Comparison of ENCODE assay signal across 1 cellular context in the genomic region with DNA sequence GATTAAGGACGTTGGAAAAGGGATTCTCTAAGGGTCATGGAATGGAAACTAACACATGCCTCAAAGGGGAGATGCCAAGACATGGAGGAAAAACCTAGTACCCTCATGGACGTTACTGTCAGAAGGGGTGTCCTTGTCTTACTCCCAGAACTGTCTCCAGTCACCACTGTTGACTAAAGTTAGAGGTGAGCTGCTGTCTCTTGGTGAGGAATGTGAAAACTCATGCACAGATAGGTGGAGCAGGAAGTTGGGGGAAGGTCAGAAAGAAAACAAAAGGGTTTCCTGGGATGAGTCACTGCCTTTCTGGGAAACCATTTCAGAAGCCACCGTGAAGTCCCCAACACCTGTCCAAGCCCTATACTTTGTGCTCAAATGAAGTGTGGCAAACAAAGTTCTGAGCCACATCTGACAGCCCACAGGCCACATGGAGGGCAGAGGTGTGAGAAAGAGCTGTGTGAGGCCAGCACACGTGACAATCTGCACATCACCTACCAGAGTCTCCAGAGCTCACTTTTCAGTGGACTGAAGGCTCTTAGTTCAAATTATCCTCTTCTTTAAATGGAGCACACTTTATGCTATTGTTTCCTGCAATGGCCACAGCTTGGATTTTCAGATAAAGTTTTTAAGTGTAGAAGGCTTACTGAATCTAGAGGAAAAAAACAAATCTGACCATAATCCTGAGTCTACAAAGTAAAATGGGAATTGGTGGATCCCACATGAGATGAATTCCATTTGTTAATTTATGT.
TF ChIP-seq lines count a peak whose summit lies in the region.

No MANE protein-coding gene starts in this region.

TF ChIP-seq in HepG2, 621 proteins besides CTCF, POLR2A, EP300 and RAD21 (continued from another document and continues in another):
- TF ChIP-seq, protein P1, sequence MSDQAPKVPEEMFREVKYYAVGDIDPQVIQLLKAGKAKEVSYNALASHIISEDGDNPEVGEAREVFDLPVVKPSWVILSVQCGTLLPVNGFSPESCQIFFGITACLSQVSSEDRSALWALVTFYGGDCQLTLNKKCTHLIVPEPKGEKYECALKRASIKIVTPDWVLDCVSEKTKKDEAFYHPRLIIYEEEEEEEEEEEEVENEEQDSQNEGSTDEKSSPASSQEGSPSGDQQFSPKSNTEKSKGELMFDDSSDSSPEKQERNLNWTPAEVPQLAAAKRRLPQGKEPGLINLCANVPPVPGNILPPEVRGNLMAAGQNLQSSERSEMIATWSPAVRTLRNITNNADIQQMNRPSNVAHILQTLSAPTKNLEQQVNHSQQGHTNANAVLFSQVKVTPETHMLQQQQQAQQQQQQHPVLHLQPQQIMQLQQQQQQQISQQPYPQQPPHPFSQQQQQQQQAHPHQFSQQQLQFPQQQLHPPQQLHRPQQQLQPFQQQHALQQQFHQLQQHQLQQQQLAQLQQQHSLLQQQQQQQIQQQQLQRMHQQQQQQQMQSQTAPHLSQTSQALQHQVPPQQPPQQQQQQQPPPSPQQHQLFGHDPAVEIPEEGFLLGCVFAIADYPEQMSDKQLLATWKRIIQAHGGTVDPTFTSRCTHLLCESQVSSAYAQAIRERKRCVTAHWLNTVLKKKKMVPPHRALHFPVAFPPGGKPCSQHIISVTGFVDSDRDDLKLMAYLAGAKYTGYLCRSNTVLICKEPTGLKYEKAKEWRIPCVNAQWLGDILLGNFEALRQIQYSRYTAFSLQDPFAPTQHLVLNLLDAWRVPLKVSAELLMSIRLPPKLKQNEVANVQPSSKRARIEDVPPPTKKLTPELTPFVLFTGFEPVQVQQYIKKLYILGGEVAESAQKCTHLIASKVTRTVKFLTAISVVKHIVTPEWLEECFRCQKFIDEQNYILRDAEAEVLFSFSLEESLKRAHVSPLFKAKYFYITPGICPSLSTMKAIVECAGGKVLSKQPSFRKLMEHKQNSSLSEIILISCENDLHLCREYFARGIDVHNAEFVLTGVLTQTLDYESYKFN (CRISPR knock-in tag; conservative IDR thresholded peaks at IDR 0.05), result peak; percentile 97
- peak; percentile 98; the same call in 1 of the 2 replicates for TF ChIP-seq ZNF563 (CRISPR knock-in tag; IDR thresholded peaks at IDR 0.05)
- TF ChIP-seq ZFY (CRISPR knock-in tag; IDR thresholded peaks at IDR 0.05), result peak; percentile 66; the same call in 1 of the 2 replicates
- peak; percentile 95 for TF ChIP-seq ARHGAP35 (CRISPR knock-in tag; IDR thresholded peaks at IDR 0.05; ENCODE audit: borderline replicate concordance)
- peak; percentile 99 for TF ChIP-seq ZNF616 (CRISPR knock-in tag; IDR thresholded peaks at IDR 0.05; ENCODE audit: low read depth)
- TF ChIP-seq, protein P2, sequence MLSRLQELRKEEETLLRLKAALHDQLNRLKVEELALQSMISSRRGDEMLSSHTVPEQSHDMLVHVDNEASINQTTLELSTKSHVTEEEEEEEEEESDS (CRISPR knock-in tag; IDR thresholded peaks at IDR 0.05; ENCODE audit: borderline replicate concordance), result peak; percentile 68; the same call in 1 of the 2 replicates
- TF ChIP-seq, protein P3, sequence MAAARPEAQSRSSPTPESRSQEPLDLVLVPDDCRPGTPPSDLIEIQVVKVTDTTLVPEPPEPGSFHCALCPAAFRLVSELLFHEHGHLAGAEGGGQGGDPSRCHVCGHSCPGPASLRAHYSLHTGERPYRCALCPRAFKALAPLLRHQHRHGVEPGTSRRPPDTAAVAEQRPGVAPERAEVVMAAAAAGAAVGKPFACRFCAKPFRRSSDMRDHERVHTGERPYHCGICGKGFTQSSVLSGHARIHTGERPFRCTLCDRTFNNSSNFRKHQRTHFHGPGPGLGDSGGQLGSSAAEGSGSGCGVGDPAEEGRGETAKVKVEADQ (CRISPR knock-in tag; IDR thresholded peaks at IDR 0.05; ENCODE audit: borderline replicate concordance), result peak; percentile 75; the same call in 1 of the 2 replicates
- TF ChIP-seq, protein P4, sequence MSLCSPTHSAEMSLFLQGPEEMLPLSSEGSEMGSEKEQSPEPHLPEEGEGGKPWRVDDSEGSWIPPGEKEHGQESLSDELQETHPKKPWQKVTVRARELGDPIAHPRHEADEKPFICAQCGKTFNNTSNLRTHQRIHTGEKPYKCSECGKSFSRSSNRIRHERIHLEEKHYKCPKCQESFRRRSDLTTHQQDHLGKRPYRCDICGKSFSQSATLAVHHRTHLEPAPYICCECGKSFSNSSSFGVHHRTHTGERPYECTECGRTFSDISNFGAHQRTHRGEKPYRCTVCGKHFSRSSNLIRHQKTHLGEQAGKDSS (CRISPR knock-in tag; IDR thresholded peaks at IDR 0.05; ENCODE audit: borderline replicate concordance, low read depth), result peak; percentile 100
- no peak for TF ChIP-seq TOE1 (CRISPR knock-in tag; IDR thresholded peaks at IDR 0.05)
- peak; percentile 53; the same call in 1 of the 2 replicates for TF ChIP-seq TAF1 (CRISPR knock-in tag; IDR thresholded peaks at IDR 0.05)
- no peak for TF ChIP-seq PHB2 (IDR thresholded peaks at IDR 0.05; ENCODE audit: partially characterized antibody)
- no peak for TF ChIP-seq ZNF431 (CRISPR knock-in tag; IDR thresholded peaks at IDR 0.05; ENCODE audit: borderline replicate concordance, low read depth)
- peak; percentile 94 for TF ChIP-seq ZNF160 (CRISPR knock-in tag; IDR thresholded peaks at IDR 0.05)
- no peak for TF ChIP-seq SCMH1 (CRISPR knock-in tag; IDR thresholded peaks at IDR 0.05; ENCODE audit: borderline replicate concordance)
- TF ChIP-seq RFX3 (CRISPR knock-in tag; IDR thresholded peaks at IDR 0.05), result peak; percentile 58
- TF ChIP-seq PAF1 (CRISPR knock-in tag; IDR thresholded peaks at IDR 0.05), result no peak
- TF ChIP-seq, protein P5, sequence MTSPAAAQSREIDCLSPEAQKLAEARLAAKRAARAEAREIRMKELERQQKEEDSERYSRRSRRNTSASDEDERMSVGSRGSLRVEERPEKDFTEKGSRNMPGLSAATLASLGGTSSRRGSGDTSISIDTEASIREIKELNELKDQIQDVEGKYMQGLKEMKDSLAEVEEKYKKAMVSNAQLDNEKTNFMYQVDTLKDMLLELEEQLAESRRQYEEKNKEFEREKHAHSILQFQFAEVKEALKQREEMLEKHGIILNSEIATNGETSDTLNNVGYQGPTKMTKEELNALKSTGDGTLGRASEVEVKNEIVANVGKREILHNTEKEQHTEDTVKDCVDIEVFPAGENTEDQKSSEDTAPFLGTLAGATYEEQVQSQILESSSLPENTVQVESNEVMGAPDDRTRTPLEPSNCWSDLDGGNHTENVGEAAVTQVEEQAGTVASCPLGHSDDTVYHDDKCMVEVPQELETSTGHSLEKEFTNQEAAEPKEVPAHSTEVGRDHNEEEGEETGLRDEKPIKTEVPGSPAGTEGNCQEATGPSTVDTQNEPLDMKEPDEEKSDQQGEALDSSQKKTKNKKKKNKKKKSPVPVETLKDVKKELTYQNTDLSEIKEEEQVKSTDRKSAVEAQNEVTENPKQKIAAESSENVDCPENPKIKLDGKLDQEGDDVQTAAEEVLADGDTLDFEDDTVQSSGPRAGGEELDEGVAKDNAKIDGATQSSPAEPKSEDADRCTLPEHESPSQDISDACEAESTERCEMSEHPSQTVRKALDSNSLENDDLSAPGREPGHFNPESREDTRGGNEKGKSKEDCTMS (CRISPR knock-in tag; conservative IDR thresholded peaks at IDR 0.05), result peak; percentile 79; the same call in 1 of the 2 replicates
- TF ChIP-seq CREM (IDR thresholded peaks at IDR 0.05), result peak; percentile 89
- TF ChIP-seq CREM (CRISPR knock-in tag; IDR thresholded peaks at IDR 0.05), result no peak
- TF ChIP-seq SP5 (CRISPR knock-in tag; IDR thresholded peaks at IDR 0.05; ENCODE audit: borderline replicate concordance, low read depth), result peak; percentile 98
- TF ChIP-seq MLLT10 (CRISPR knock-in tag; IDR thresholded peaks at IDR 0.05), result no peak
- TF ChIP-seq, protein P6, sequence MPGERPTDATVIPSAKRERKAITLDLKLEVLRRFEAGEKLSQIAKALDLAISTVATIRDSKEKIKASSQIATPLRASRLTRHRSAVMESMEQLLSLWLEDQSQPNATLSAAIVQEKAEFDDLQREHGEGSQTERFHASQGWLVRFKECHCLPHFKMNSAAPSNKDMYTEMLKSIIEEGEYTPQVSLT (CRISPR knock-in tag; IDR thresholded peaks at IDR 0.05; ENCODE audit: borderline replicate concordance, low read depth), result peak; percentile 75; the same call in 1 of the 2 replicates
- TF ChIP-seq, protein P7, sequence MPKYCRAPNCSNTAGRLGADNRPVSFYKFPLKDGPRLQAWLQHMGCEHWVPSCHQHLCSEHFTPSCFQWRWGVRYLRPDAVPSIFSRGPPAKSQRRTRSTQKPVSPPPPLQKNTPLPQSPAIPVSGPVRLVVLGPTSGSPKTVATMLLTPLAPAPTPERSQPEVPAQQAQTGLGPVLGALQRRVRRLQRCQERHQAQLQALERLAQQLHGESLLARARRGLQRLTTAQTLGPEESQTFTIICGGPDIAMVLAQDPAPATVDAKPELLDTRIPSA (CRISPR knock-in tag; IDR thresholded peaks at IDR 0.05; ENCODE audit: borderline replicate concordance), result no peak
- TF ChIP-seq CCAR2 (optimal IDR thresholded peaks at IDR 0.05; ENCODE audit: low read depth, low read length), result peak; percentile 22
- no peak for TF ChIP-seq ZNF367 (CRISPR knock-in tag; IDR thresholded peaks at IDR 0.05; ENCODE audit: borderline replicate concordance)
- TF ChIP-seq NRL (CRISPR knock-in tag; IDR thresholded peaks at IDR 0.05; ENCODE audit: borderline replicate concordance), result no peak; the same call in 1 of the 2 replicates
- peak; percentile 93 for TF ChIP-seq ZNF333 (CRISPR knock-in tag; IDR thresholded peaks at IDR 0.05; ENCODE audit: borderline replicate concordance)
- TF ChIP-seq KDM4B (CRISPR knock-in tag; IDR thresholded peaks at IDR 0.05), result peak; percentile 98
- peak; percentile 100 for TF ChIP-seq RCOR2 (CRISPR knock-in tag; IDR thresholded peaks at IDR 0.05)
- TF ChIP-seq MAFF (IDR thresholded peaks at IDR 0.05; ENCODE audit: low read depth, low read length), result no peak
- peak; percentile 45; the same call in 1 of the 2 replicates for TF ChIP-seq STAG1 (CRISPR knock-in tag; IDR thresholded peaks at IDR 0.05)
- TF ChIP-seq, protein P8, sequence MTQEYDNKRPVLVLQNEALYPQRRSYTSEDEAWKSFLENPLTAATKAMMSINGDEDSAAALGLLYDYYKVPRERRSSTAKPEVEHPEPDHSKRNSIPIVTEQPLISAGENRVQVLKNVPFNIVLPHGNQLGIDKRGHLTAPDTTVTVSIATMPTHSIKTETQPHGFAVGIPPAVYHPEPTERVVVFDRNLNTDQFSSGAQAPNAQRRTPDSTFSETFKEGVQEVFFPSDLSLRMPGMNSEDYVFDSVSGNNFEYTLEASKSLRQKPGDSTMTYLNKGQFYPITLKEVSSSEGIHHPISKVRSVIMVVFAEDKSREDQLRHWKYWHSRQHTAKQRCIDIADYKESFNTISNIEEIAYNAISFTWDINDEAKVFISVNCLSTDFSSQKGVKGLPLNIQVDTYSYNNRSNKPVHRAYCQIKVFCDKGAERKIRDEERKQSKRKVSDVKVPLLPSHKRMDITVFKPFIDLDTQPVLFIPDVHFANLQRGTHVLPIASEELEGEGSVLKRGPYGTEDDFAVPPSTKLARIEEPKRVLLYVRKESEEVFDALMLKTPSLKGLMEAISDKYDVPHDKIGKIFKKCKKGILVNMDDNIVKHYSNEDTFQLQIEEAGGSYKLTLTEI (CRISPR knock-in tag; conservative IDR thresholded peaks at IDR 0.05), result no peak
- TF ChIP-seq, protein P9, sequence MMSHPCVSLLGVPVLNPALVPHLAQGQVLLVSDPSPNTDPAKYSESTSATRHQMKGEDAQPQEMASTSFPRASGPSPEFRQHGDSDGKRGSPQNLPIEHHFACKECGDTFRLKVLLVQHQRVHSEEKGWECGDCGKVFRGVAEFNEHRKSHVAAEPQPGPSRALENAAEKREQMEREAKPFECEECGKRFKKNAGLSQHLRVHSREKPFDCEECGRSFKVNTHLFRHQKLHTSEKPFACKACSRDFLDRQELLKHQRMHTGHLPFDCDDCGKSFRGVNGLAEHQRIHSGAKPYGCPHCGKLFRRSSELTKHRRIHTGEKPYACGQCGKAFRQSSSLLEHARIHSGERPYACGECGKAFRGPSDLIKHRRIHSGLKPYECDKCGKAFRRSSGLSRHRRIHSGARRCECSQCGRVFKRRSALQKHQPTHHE (CRISPR knock-in tag; IDR thresholded peaks at IDR 0.05; ENCODE audit: borderline replicate concordance), result peak; percentile 93; the same call in 1 of the 2 replicates
- TF ChIP-seq HMG20A (CRISPR knock-in tag; IDR thresholded peaks at IDR 0.05; ENCODE audit: borderline replicate concordance), result peak; percentile 98
- TF ChIP-seq, protein P10, sequence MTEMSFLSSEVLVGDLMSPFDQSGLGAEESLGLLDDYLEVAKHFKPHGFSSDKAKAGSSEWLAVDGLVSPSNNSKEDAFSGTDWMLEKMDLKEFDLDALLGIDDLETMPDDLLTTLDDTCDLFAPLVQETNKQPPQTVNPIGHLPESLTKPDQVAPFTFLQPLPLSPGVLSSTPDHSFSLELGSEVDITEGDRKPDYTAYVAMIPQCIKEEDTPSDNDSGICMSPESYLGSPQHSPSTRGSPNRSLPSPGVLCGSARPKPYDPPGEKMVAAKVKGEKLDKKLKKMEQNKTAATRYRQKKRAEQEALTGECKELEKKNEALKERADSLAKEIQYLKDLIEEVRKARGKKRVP (CRISPR knock-in tag; IDR thresholded peaks at IDR 0.05), result peak in 1 of 2 experiments; percentile 93; a peak in 2 of 4 replicates
- TF ChIP-seq, protein P11, sequence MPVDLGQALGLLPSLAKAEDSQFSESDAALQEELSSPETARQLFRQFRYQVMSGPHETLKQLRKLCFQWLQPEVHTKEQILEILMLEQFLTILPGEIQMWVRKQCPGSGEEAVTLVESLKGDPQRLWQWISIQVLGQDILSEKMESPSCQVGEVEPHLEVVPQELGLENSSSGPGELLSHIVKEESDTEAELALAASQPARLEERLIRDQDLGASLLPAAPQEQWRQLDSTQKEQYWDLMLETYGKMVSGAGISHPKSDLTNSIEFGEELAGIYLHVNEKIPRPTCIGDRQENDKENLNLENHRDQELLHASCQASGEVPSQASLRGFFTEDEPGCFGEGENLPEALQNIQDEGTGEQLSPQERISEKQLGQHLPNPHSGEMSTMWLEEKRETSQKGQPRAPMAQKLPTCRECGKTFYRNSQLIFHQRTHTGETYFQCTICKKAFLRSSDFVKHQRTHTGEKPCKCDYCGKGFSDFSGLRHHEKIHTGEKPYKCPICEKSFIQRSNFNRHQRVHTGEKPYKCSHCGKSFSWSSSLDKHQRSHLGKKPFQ (CRISPR knock-in tag; IDR thresholded peaks at IDR 0.05; ENCODE audit: insufficient replicate concordance), result peak; percentile 98
